23 cellular contexts compared by ENCODE assay signal in the genomic region with DNA sequence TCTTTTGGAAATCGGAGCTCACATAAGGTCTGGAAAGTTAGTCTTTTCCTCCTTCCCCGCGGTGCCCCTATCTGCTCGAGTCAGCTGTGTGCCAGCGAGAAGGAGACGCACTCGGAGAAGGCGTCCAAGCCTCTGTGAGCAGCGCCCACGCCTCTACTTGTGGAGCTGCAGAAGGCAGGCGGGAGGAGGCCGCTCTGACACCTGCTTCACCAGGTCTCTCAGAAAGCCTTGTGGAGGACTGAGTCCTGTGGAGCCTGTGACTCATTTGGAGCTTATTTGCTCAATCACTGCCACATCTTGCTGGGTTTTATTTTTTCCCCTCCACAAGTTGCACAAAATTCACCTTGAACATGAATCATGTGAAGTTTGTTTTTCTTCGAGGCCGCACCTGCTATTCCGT.
"Had no signal": no experiment of that assay in that cellular context is flagged by ENCODE, and none has a peak within 500 bp of the region (broad histone marks: within the 10 kb centered on the region; RNA-seq: fewer than 3 reads in every experiment).

No MANE protein-coding gene starts in this region.

- H3K27ac Mint-ChIP-seq: memory B cell; mesothelial cell of epicardium; nephron; stimulated activated effector memory CD8-positive, alpha-beta T cell treated with anti-CD3 and anti-CD28 coated beads, Interleukin-12 subunit alpha, Interleukin-12 subunit beta, amount 100 ng/mL, for 72 hours had no signal

- DNase-seq: colonic mucosa; effector CD4-positive, alpha-beta T cell; heart left ventricle; hypothalamus; left cardiac atrium; left ventricle myocardium inferior; lower lobe of right lung; occipital lobe; pancreas; retina; right lobe of liver; stimulated activated CD4-positive, alpha-beta T cell treated with anti-CD3 and anti-CD28 coated beads, Interleukin-4, amount 100 ng/mL, for 1 hour; stimulated activated CD8-positive, alpha-beta memory T cell treated with anti-CD3 and anti-CD28 coated beads, Interleukin-4, amount 100 ng/mL, for 48 hours; stimulated activated naive CD8-positive, alpha-beta T cell treated with anti-CD3 and anti-CD28 coated beads, Interleukin-15, Interleukin-2, amounts not matched to agents 100 U/mL and 50 U/mL, for 24 hours; thyroid gland; upper lobe of right lung had no signal

- H3K4me1 ChIP-seq: colonic mucosa, heart left ventricle, left ventricle myocardium inferior, lower lobe of right lung, pancreas, prostate gland, right lobe of liver, suprapubic skin, thyroid gland, upper lobe of right lung, vagina had no signal

- H3K9me3 Mint-ChIP-seq: mesothelial cell of epicardium, nephron had no signal

- H3K27me3 ChIP-seq: colonic mucosa, right lobe of liver, thyroid gland, vagina had no signal

- H3K4me3 Mint-ChIP-seq: memory B cell; mesothelial cell of epicardium; nephron; stimulated activated effector memory CD8-positive, alpha-beta T cell treated with anti-CD3 and anti-CD28 coated beads, Interleukin-12 subunit alpha, Interleukin-12 subunit beta, amount 100 ng/mL, for 72 hours had no signal

- H3K9me3 ChIP-seq: colonic mucosa, heart left ventricle, left ventricle myocardium inferior, lower lobe of right lung, pancreas, prostate gland, right lobe of liver, suprapubic skin, thyroid gland, upper lobe of right lung, vagina had no signal

- H3K36me3 ChIP-seq: colonic mucosa, heart left ventricle, left ventricle myocardium inferior, lower lobe of right lung, pancreas, prostate gland, right lobe of liver, suprapubic skin, thyroid gland, upper lobe of right lung, vagina had no signal

- H3K4me3 ChIP-seq: colonic mucosa, heart left ventricle, left ventricle myocardium inferior, lower lobe of right lung, pancreas, prostate gland, right lobe of liver, suprapubic skin, thyroid gland, upper lobe of right lung, vagina had no signal

- ATAC-seq: heart left ventricle; left cardiac atrium; lower lobe of right lung; pancreas; right lobe of liver; stimulated activated effector memory CD8-positive, alpha-beta T cell treated with anti-CD3 and anti-CD28 coated beads, Interleukin-12 subunit alpha, Interleukin-12 subunit beta, amount 100 ng/mL, for 72 hours; stimulated activated naive CD8-positive, alpha-beta T cell treated with anti-CD3 and anti-CD28 coated beads, Interleukin-15, Interleukin-2, amounts not matched to agents 100 U/mL and 50 U/mL, for 24 hours had no signal

- H3K27ac ChIP-seq: colonic mucosa, heart left ventricle, left ventricle myocardium inferior, lower lobe of right lung, pancreas, prostate gland, right lobe of liver, suprapubic skin, thyroid gland, upper lobe of right lung, vagina had no signal

- H3K36me3 Mint-ChIP-seq: memory B cell; mesothelial cell of epicardium; stimulated activated effector memory CD8-positive, alpha-beta T cell treated with anti-CD3 and anti-CD28 coated beads, Interleukin-12 subunit alpha, Interleukin-12 subunit beta, amount 100 ng/mL, for 72 hours had no signal

- H3K27me3 Mint-ChIP-seq: memory B cell had no signal

- H3K4me1 Mint-ChIP-seq: memory B cell; stimulated activated effector memory CD8-positive, alpha-beta T cell treated with anti-CD3 and anti-CD28 coated beads, Interleukin-12 subunit alpha, Interleukin-12 subunit beta, amount 100 ng/mL, for 72 hours had no signal
